1 cellular context compared by ENCODE assay signal in genomic region chr17:66799839-66800537, GRCh38.
TF ChIP-seq lines count a peak whose summit lies in the region.

No MANE protein-coding gene starts in this region.

TF ChIP-seq in HepG2, 621 proteins besides CTCF, POLR2A, EP300 and RAD21:
- no peak for TF ChIP-seq ZBTB49 (CRISPR knock-in tag; IDR thresholded peaks at IDR 0.05; ENCODE audit: borderline replicate concordance)
- TF ChIP-seq FOXJ3 (CRISPR knock-in tag; IDR thresholded peaks at IDR 0.05; ENCODE audit: borderline replicate concordance): no peak
- no peak for TF ChIP-seq ZNF788 (CRISPR knock-in tag; IDR thresholded peaks at IDR 0.05; ENCODE audit: borderline replicate concordance)
- TF ChIP-seq ZNF446 (CRISPR knock-in tag; IDR thresholded peaks at IDR 0.05): no peak
- TF ChIP-seq GATAD1 (CRISPR knock-in tag; IDR thresholded peaks at IDR 0.05): no peak
- TF ChIP-seq PBX2 (CRISPR knock-in tag; IDR thresholded peaks at IDR 0.05): no peak
- no peak for TF ChIP-seq ZNF343 (CRISPR knock-in tag; IDR thresholded peaks at IDR 0.05)
- TF ChIP-seq POLR2AphosphoS5 (IDR thresholded peaks at IDR 0.05; ENCODE audit: low read depth, low read length): no peak
- no peak for TF ChIP-seq NR2F1 (CRISPR knock-in tag; IDR thresholded peaks at IDR 0.05)
- TF ChIP-seq BRCA1 (CRISPR knock-in tag; IDR thresholded peaks at IDR 0.05): no peak
